In genomic region chr16:13835357-13835756, GRCh38 we compare ENCODE assay signal across 27 cellular contexts.
"Had no signal": no experiment of that assay in that cellular context is flagged by ENCODE, and none has a peak within 500 bp of the region (broad histone marks: within the 10 kb centered on the region; RNA-seq: fewer than 3 reads in every experiment).

No MANE protein-coding gene starts in this region.

- H3K27ac Mint-ChIP-seq: activated CD8-positive, alpha-beta T cell treated with anti-CD3 and anti-CD28 coated beads, Interleukin-2, amount 10 ng/mL, durations not matched to agents 7 days and 5 days; T-helper 1 cell treated with Interleukin-12 subunit alpha and Interleukin-12 subunit beta and Interleukin-4 antibody, amounts not matched to agents 30 μg/mL and 1 μg/mL, for 36 hours; WTC11 had no signal

- H3K36me3 ChIP-seq: ascending aorta, SJCRH30 had no signal

- H3K4me3 ChIP-seq: SJCRH30 had no signal

- H3K36me3 Mint-ChIP-seq: brain, WTC11 had no signal

- H3K4me3 Mint-ChIP-seq: activated CD8-positive, alpha-beta T cell treated with anti-CD3 and anti-CD28 coated beads, Interleukin-2, amount 10 ng/mL, durations not matched to agents 7 days and 5 days; brain; central memory CD8-positive, alpha-beta T cell; T-helper 1 cell treated with Interleukin-12 subunit alpha and Interleukin-12 subunit beta and Interleukin-4 antibody, amounts not matched to agents 30 μg/mL and 1 μg/mL, for 36 hours; WTC11 had no signal

- H3K9me3 Mint-ChIP-seq: T-helper 1 cell treated with Interleukin-12 subunit alpha and Interleukin-12 subunit beta and Interleukin-4 antibody, amounts not matched to agents 30 μg/mL and 1 μg/mL, for 36 hours had no signal

- H3K4me1 ChIP-seq: ascending aorta, SJCRH30 had no signal

- DNase-seq: activated CD4-positive, alpha-beta T cell treated with anti-CD3 and anti-CD28 coated beads for 48 hours; activated CD4-positive, alpha-beta T cell treated with anti-CD3 and anti-CD28 coated beads, Interleukin-2, amount 50 U/mL, for 4 hours; activated CD4-positive, CD25-positive, alpha-beta regulatory T cell treated with anti-CD3 and anti-CD28 coated beads, Interleukin-2, amount 50 U/mL, for 72 hours; activated CD8-positive, alpha-beta memory T cell treated with anti-CD3 and anti-CD28 coated beads, Interleukin-2, amount 50 U/mL, for 48 hours; activated CD8-positive, alpha-beta T cell treated with anti-CD3 and anti-CD28 coated beads, Interleukin-2, amount 10 ng/mL, durations not matched to agents 7 days and 5 days; activated naive CD4-positive, alpha-beta T cell treated with anti-CD3 and anti-CD28 coated beads, Interleukin-2, amount 50 U/mL, for 16 hours; activated T-cell treated with anti-CD3 and anti-CD28 coated beads, Interleukin-2, amount 50 U/mL, for 1 hour; amniotic stem cell; MV-4-11; NCI-H1092 treated with DMSO at 0.1 percent for 48 hours; NCI-H1417 treated with DMSO at 0.1 percent for 48 hours; NCI-H1694; NCI-H2029; NCI-H2107; NCI-H345; NCI-H510A; NCI-H69; Right ventricle myocardium superior; SJCRH30; SW 1271 had no signal

- H3K4me1 Mint-ChIP-seq: brain; central memory CD8-positive, alpha-beta T cell had no signal

- H3K9me3 ChIP-seq: ascending aorta, SJCRH30 had no signal

- ATAC-seq: activated CD8-positive, alpha-beta T cell treated with anti-CD3 and anti-CD28 coated beads, Interleukin-2, amount 10 ng/mL, durations not matched to agents 7 days and 5 days; SK-N-SH treated with all-trans-retinoic acid at 6 μM for 48 hours; WTC11 had no signal

- H3K27ac ChIP-seq: RWPE1, SJCRH30 had no signal

- H3K27me3 ChIP-seq: ascending aorta, SJCRH30 had no signal
